In genomic region chr14:95431199-95432145, GRCh38 we compare ENCODE assay signal across 8 cellular contexts.
DNase-seq lines count a peak whose midpoint lies in the region; FAIRE-seq and TF ChIP-seq lines count a peak whose summit lies in the region.

No MANE protein-coding gene starts in this region.

- no peak for FAIRE-seq in bronchial epithelial cell (lab: Jason Lieb, UNC)

- no peak overlapping the region for H3K4me3 ChIP-seq in bronchial epithelial cell (ENCODE audit: low read depth, low read length)
- no peak overlapping the region for H3K4me3 ChIP-seq in lower leg skin (ENCODE audit: low read depth, poor library complexity, severe bottlenecking)

- peak; percentile 6 to 15 for DNase-seq in NCI-H2081 (lab: John Stamatoyannopoulos, UW)
- no peak for DNase-seq in NCI-H2081 treated with DMSO at 0.1 percent for 48 hours (lab: John Stamatoyannopoulos, UW)
- peak; percentile 35 for DNase-seq in bronchial epithelial cell (ENCODE audit: low read depth)
- DNase-seq in medulla oblongata (ENCODE audit: extremely low spot score): peak; percentile 61
- DNase-seq in activated effector memory CD4-positive, alpha-beta T cell treated with Interleukin-2 at 50 U/mL for 16 hours: no peak
- DNase-seq in NCI-H226: no peak
- no peak for DNase-seq in lower leg skin (ENCODE audit: low spot score in 2 of 2)

- H3K27me3 ChIP-seq in bronchial epithelial cell (ENCODE audit: control insufficient read depth, insufficient read depth, low read length): no peaks in the 10 kb centered on the region

- no peaks in the 10 kb centered on the region for H3K36me3 ChIP-seq in bronchial epithelial cell (ENCODE audit: control insufficient read depth, insufficient read depth, low read length)

- TF ChIP-seq CTCF in LNCAP (IDR thresholded peaks at IDR 0.05) (peak; percentile 79), bronchial epithelial cell (IDR thresholded peaks at IDR 0.05; ENCODE audit: insufficient read depth, low read length, severe bottlenecking) (peak; percentile 57), lower leg skin (IDR thresholded peaks at IDR 0.05) (no peak)

- 75 to 78% methylated on average over 17 of the region's 17 CpGs for WGBS in lower leg skin, 2 donors

- intact Hi-C loops in lower leg skin (cut with DNase I; ENCODE audit: low total_unique reads): no loop called here

- TF ChIP-seq POLR2A in lower leg skin (IDR thresholded peaks at IDR 0.05): no peak

Comparison
In these comparisons a context has a peak if more than half of its experiments do, and no peak if none do; other contexts are left out.
1. DNase-seq: peak in NCI-H2081 (2 of 2), bronchial epithelial cell (single experiment) and medulla oblongata (single experiment); none in NCI-H2081 treated with DMSO at 0.1 percent for 48 hours (single experiment), activated effector memory CD4-positive, alpha-beta T cell treated with Interleukin-2 at 50 U/mL for 16 hours (single experiment), NCI-H226 (single experiment) and lower leg skin (0 of 2).
2. CTCF ChIP-seq: peak in LNCAP (single experiment) and bronchial epithelial cell (single experiment); none in lower leg skin (0 of 3).